ENCODE assay signal across 8 cellular contexts in genomic region chr2:43877782-43878464, GRCh38. TPM values are rescaled to one million over a fixed set of nuclear protein-coding genes. Genes with fewer than 3 reads are reported as not detected.
DNase-seq lines count a peak whose midpoint lies in the region; ATAC-seq, FAIRE-seq and TF ChIP-seq lines count a peak whose summit lies in the region.

No MANE protein-coding gene starts in this region.

- H3K9ac ChIP-seq in OCI-LY3 (ENCODE audit: low read length): no peak overlapping the region

- TF ChIP-seq POLR2A in esophagus squamous epithelium (IDR thresholded peaks at IDR 0.05): no peak

- H2AFZ ChIP-seq in OCI-LY3 (ENCODE audit: low read depth, low read length): no peak overlapping the region; the same call in 1 of the 2 replicates

- H3K4me3 ChIP-seq in BJ (ENCODE audit: low read depth, low read length): no peak overlapping the region
- H3K4me3 ChIP-seq in OCI-LY3 (ENCODE audit: low read length): peak overlapping the region; percentile 46; the same call in 1 of the 2 replicates
- no peak overlapping the region for H3K4me3 ChIP-seq in esophagus squamous epithelium

- H3K36me3 ChIP-seq in BJ (ENCODE audit: control insufficient read depth, insufficient read depth, low read length) (no peaks in the 10 kb centered on the region), OCI-LY3 (replicated peaks; ENCODE audit: low read depth, low read length) (no peaks in the 10 kb centered on the region), esophagus squamous epithelium (no peaks in the 10 kb centered on the region)

- peaks cover 5 to 12% of the 10 kb centered on the region in 2 donors for H3K4me1 Mint-ChIP-seq in natural killer cell
- H3K4me1 Mint-ChIP-seq in stimulated activated naive CD8-positive, alpha-beta T cell treated with anti-CD3 and anti-CD28 coated beads, Interleukin-15, amount 100 ng/mL, for 72 hours: peaks cover 8% of the 10 kb centered on the region

- DNase-seq in BJ (ENCODE audit: low read depth) (peak; percentile 3), GM19239 (ENCODE audit: insufficient read length, low spot score) (peak; percentile 57), HuH-7 (ENCODE audit: low spot score) (peak; percentile 61), activated T-cell treated with anti-CD3 and anti-CD28 coated beads for 24 hours (ENCODE audit: low read depth) (peak; percentile 56), esophagus squamous epithelium (lab: John Stamatoyannopoulos, UW) (no peak), natural killer cell (peak; percentile 41)
- DNase-seq in stimulated activated naive CD8-positive, alpha-beta T cell treated with anti-CD3 and anti-CD28 coated beads, Interleukin-15, amount 100 ng/mL, for 72 hours: peak; percentile 69 to 71

- H3K4me1 ChIP-seq in OCI-LY3 (ENCODE audit: low read length) (no peaks in the 10 kb centered on the region), esophagus squamous epithelium (peaks cover 0 to 20% (median 3%) of the 10 kb centered on the region in 3 donors)

- intact Hi-C loops in esophagus squamous epithelium (cut with DNase I): no loop called here
- intact Hi-C loops in natural killer cell (cut with micrococcal nuclease): no loop called here

- H3K36me3 Mint-ChIP-seq in natural killer cell: no peaks in the 10 kb centered on the region

- no peak overlapping the region for H3K27ac ChIP-seq in OCI-LY3 (ENCODE audit: low read length)
- no peak overlapping the region for H3K27ac ChIP-seq in esophagus squamous epithelium

- peaks cover 4 to 6% of the 10 kb centered on the region in 2 donors for H3K27me3 Mint-ChIP-seq in natural killer cell (ENCODE audit: low read depth in 2 of 2)
- H3K27me3 Mint-ChIP-seq in stimulated activated naive CD8-positive, alpha-beta T cell treated with anti-CD3 and anti-CD28 coated beads, Interleukin-15, amount 100 ng/mL, for 72 hours: peaks cover 23% of the 10 kb centered on the region

- no peak overlapping the region for H3K27ac Mint-ChIP-seq in natural killer cell
- no peak overlapping the region for H3K27ac Mint-ChIP-seq in stimulated activated naive CD8-positive, alpha-beta T cell treated with anti-CD3 and anti-CD28 coated beads, Interleukin-15, amount 100 ng/mL, for 72 hours

- no peaks in the 10 kb centered on the region for H3K9me3 Mint-ChIP-seq in natural killer cell
- no peaks in the 10 kb centered on the region for H3K9me3 Mint-ChIP-seq in stimulated activated naive CD8-positive, alpha-beta T cell treated with anti-CD3 and anti-CD28 coated beads, Interleukin-15, amount 100 ng/mL, for 72 hours

- no peaks in the 10 kb centered on the region for H3K79me2 ChIP-seq in OCI-LY3 (ENCODE audit: low read length)

- 35 to 43% methylated on average over 13 to 16 of the region's 16 CpGs for WGBS in esophagus squamous epithelium, 2 donors

- no peaks in the 10 kb centered on the region for H4K20me1 ChIP-seq in OCI-LY3 (ENCODE audit: insufficient read depth, low read length)

- POLR2A ChIA-PET in BJ (lab: Charles Lee): no interaction called here

- CTCF ChIA-PET in BJ (lab: Yijun Ruan, JAX): interaction anchor here (0.7 to 1.5 kb wide), 18 partner anchors 10 to 512 kb away, joined by 3 to 8 read pairs (median 4); no protein-coding TSS in a partner anchor

- TF ChIP-seq CTCF in BJ (IDR thresholded peaks at IDR 0.05; ENCODE audit: insufficient read depth, low read depth, low read length): peak; percentile 96
- TF ChIP-seq CTCF in OCI-LY3 (IDR thresholded peaks at IDR 0.05; ENCODE audit: low read depth, low read length): peak; percentile 97
- peak; percentile 56 to 89 (median 82) for TF ChIP-seq CTCF in esophagus squamous epithelium (IDR thresholded peaks at IDR 0.05)
- TF ChIP-seq CTCF in natural killer cell (IDR thresholded peaks at IDR 0.05): peak; percentile 87

- H3K27me3 ChIP-seq in BJ (ENCODE audit: control insufficient read depth, insufficient read depth, low read length): peaks cover 4% of the 10 kb centered on the region
- no peaks in the 10 kb centered on the region for H3K27me3 ChIP-seq in OCI-LY3 (ENCODE audit: low read depth, low read length)
- H3K27me3 ChIP-seq in esophagus squamous epithelium: peaks cover 0 to 41% (median 0%) of the 10 kb centered on the region in 4 donors

- H3K9me3 ChIP-seq in OCI-LY3 (ENCODE audit: insufficient read depth, low read length) (no peaks in the 10 kb centered on the region), esophagus squamous epithelium (no peaks in the 10 kb centered on the region)

- peak overlapping the region; percentile 54 for H3K4me2 ChIP-seq in OCI-LY3 (ENCODE audit: low read length)

- peak; percentile 94 for FAIRE-seq in GM19239 (lab: Jason Lieb, UNC)

- H3K4me3 Mint-ChIP-seq in natural killer cell: no peak overlapping the region
- H3K4me3 Mint-ChIP-seq in stimulated activated naive CD8-positive, alpha-beta T cell treated with anti-CD3 and anti-CD28 coated beads, Interleukin-15, amount 100 ng/mL, for 72 hours: no peak overlapping the region

- ATAC-seq in natural killer cell: peak; percentile 83 to 94 (median 87)
- ATAC-seq in stimulated activated naive CD8-positive, alpha-beta T cell treated with anti-CD3 and anti-CD28 coated beads, Interleukin-15, amount 100 ng/mL, for 72 hours: peak; percentile 84

RNA-seq across cellular contexts. Expression of gene ABCG8, which starts 39.2 kb away (rescaled TPM):
- not detected in 2 replicates for polyA plus RNA-seq in BJ (2011; rRNA removed)
- polyA minus RNA-seq in BJ (2011; rRNA and poly(A)+ RNA removed): not detected in 2 replicates
- total RNA-seq in esophagus squamous epithelium (not detected), natural killer cell (not detected)

RNA-seq across cellular contexts. Expression of gene ABCG5, which starts 39.3 kb away (rescaled TPM):
- not detected in 2 replicates for polyA plus RNA-seq in BJ (2011; rRNA removed)
- not detected in 2 replicates for polyA minus RNA-seq in BJ (2011; rRNA and poly(A)+ RNA removed)
- total RNA-seq in esophagus squamous epithelium: not detected
- not detected for total RNA-seq in natural killer cell
